In genomic region chr12:123859035-123859434, GRCh38 we compare ENCODE assay signal across 31 cellular contexts.
"Had no signal": no experiment of that assay in that cellular context is flagged by ENCODE, and none has a peak within 500 bp of the region (broad histone marks: within the 10 kb centered on the region; RNA-seq: fewer than 3 reads in every experiment).

No MANE protein-coding gene starts in this region.

- H3K9me3 ChIP-seq: ascending aorta, body of pancreas, MG63, SJSA1 had no signal

- ATAC-seq: activated naive CD4-positive, alpha-beta T cell treated with anti-CD3 and anti-CD28 coated beads, Interleukin-2, amount 50 U/mL, for 72 hours; activated naive CD8-positive, alpha-beta T cell treated with anti-CD3 and anti-CD28 coated beads, Interleukin-2, amount 50 U/mL, for 24 hours; activated T-cell treated with anti-CD3 and anti-CD28 coated beads, Interleukin-2, amount 50 U/mL, for 4 hours; body of pancreas; PC-3; SK-N-SH treated with all-trans-retinoic acid at 6 μM for 48 hours had no signal

- H3K36me3 ChIP-seq: ascending aorta, MG63, SJSA1 had no signal

- H3K27me3 ChIP-seq: ascending aorta, body of pancreas, MG63 had no signal

- H3K27ac ChIP-seq: ascending aorta, body of pancreas, SJSA1 had no signal

- H3K4me3 Mint-ChIP-seq: activated CD4-positive, alpha-beta memory T cell treated with anti-CD3 and anti-CD28 coated beads for 36 hours; activated naive CD8-positive, alpha-beta T cell treated with anti-CD3 and anti-CD28 coated beads, Interleukin-2, amount 50 U/mL, for 24 hours; activated T-cell treated with anti-CD3 and anti-CD28 coated beads, Interleukin-2, amount 50 U/mL, for 4 hours; T-helper 1 cell treated with Interleukin-12 subunit alpha and Interleukin-12 subunit beta and Interleukin-4 antibody, amounts not matched to agents 30 μg/mL and 1 μg/mL, for 36 hours had no signal

- H3K36me3 Mint-ChIP-seq: activated CD4-positive, alpha-beta memory T cell treated with anti-CD3 and anti-CD28 coated beads for 36 hours; activated naive CD4-positive, alpha-beta T cell treated with anti-CD3 and anti-CD28 coated beads, Interleukin-2, amount 50 U/mL, for 72 hours had no signal

- H3K4me1 Mint-ChIP-seq: activated naive CD8-positive, alpha-beta T cell treated with anti-CD3 and anti-CD28 coated beads, Interleukin-2, amount 50 U/mL, for 24 hours had no signal

- FAIRE-seq: bronchial epithelial cell, RCC 7860 had no signal

- H3K4me3 ChIP-seq: ascending aorta, body of pancreas, MG63, SJSA1 had no signal

- H3K27ac Mint-ChIP-seq: activated CD4-positive, alpha-beta memory T cell treated with anti-CD3 and anti-CD28 coated beads for 36 hours; activated naive CD4-positive, alpha-beta T cell treated with anti-CD3 and anti-CD28 coated beads, Interleukin-2, amount 50 U/mL, for 72 hours; activated naive CD8-positive, alpha-beta T cell treated with anti-CD3 and anti-CD28 coated beads, Interleukin-2, amount 50 U/mL, for 24 hours; T-helper 1 cell treated with Interleukin-12 subunit alpha and Interleukin-12 subunit beta and Interleukin-4 antibody, amounts not matched to agents 30 μg/mL and 1 μg/mL, for 36 hours had no signal

- DNase-seq: activated CD4-positive, alpha-beta memory T cell treated with anti-CD3 and anti-CD28 coated beads for 36 hours; activated CD4-positive, alpha-beta T cell treated with anti-CD3 and anti-CD28 coated beads for 48 hours; activated CD4-positive, CD25-positive, alpha-beta regulatory T cell treated with anti-CD3 and anti-CD28 coated beads, Interleukin-2, amount 50 U/mL, for 72 hours; activated CD8-positive, alpha-beta memory T cell treated with anti-CD3 and anti-CD28 coated beads for 24 hours; activated effector memory CD4-positive, alpha-beta T cell treated with anti-CD3 and anti-CD28 coated beads, Interleukin-2, amount 50 U/mL, for 16 hours; activated naive CD4-positive, alpha-beta T cell treated with Interleukin-2 at 50 U/mL for 16 hours; activated naive CD8-positive, alpha-beta T cell treated with anti-CD3 and anti-CD28 coated beads, Interleukin-2, amount 50 U/mL, for 24 hours; activated T-cell treated with anti-CD3 and anti-CD28 coated beads, Interleukin-2, amount 50 U/mL, for 4 hours; amniotic stem cell; body of pancreas; central memory CD4-positive, alpha-beta T cell; MG63; MV-4-11; NCI-H1092 treated with DMSO at 0.1 percent for 48 hours; NCI-H1417 treated with DMSO at 0.1 percent for 48 hours; NCI-H1694; NCI-H2029; NCI-H2107; NCI-H345; NCI-H510A; NCI-H526 treated with DMSO at 0.1 percent for 48 hours; PC-3; SHP77; SW 1271 had no signal

- H3K4me1 ChIP-seq: ascending aorta, body of pancreas, SJSA1 had no signal

- H3K9me3 Mint-ChIP-seq: activated CD4-positive, alpha-beta memory T cell treated with anti-CD3 and anti-CD28 coated beads for 36 hours; activated naive CD4-positive, alpha-beta T cell treated with anti-CD3 and anti-CD28 coated beads, Interleukin-2, amount 50 U/mL, for 72 hours; activated naive CD8-positive, alpha-beta T cell treated with anti-CD3 and anti-CD28 coated beads, Interleukin-2, amount 50 U/mL, for 24 hours; activated T-cell treated with anti-CD3 and anti-CD28 coated beads, Interleukin-2, amount 50 U/mL, for 4 hours; T-helper 1 cell treated with Interleukin-12 subunit alpha and Interleukin-12 subunit beta and Interleukin-4 antibody, amounts not matched to agents 30 μg/mL and 1 μg/mL, for 36 hours had no signal
